In the genomic region with DNA sequence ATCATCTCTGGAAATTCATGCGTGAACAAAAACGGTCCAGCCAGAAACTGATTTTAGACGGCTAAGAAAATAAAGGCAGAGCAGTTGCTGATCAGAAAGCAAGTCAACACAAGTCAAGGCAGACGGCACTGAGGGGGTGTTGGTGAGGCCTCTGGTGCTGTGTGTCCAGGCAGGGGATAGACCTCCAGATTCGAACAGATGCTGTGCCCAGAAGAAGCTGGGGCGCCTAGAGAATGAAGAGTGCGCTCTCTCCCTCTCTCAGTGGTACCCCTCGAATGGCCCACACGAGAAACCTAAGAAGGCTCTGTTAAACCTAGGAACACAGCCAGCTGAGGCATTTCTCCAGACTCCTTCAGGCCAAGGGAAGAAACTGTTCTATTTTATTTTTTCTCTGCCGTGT, we compare ENCODE assay signal across 1 cellular context.
TF ChIP-seq lines count a peak whose summit lies in the region.

No MANE protein-coding gene starts in this region.

TF ChIP-seq in WTC11, 78 proteins besides CTCF, POLR2A, EP300 and RAD21 (continued from another document):
- TF ChIP-seq, protein P1, sequence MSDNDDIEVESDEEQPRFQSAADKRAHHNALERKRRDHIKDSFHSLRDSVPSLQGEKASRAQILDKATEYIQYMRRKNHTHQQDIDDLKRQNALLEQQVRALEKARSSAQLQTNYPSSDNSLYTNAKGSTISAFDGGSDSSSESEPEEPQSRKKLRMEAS (CRISPR knock-in tag; IDR thresholded peaks at IDR 0.05): no peak
- no peak for TF ChIP-seq ZNF416 (CRISPR knock-in tag; IDR thresholded peaks at IDR 0.05)
- TF ChIP-seq, protein P2, sequence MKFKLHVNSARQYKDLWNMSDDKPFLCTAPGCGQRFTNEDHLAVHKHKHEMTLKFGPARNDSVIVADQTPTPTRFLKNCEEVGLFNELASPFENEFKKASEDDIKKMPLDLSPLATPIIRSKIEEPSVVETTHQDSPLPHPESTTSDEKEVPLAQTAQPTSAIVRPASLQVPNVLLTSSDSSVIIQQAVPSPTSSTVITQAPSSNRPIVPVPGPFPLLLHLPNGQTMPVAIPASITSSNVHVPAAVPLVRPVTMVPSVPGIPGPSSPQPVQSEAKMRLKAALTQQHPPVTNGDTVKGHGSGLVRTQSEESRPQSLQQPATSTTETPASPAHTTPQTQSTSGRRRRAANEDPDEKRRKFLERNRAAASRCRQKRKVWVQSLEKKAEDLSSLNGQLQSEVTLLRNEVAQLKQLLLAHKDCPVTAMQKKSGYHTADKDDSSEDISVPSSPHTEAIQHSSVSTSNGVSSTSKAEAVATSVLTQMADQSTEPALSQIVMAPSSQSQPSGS (CRISPR knock-in tag; IDR thresholded peaks at IDR 0.05; ENCODE audit: borderline replicate concordance, low read depth): no peak
- no peak for TF ChIP-seq IRF2 (CRISPR knock-in tag; IDR thresholded peaks at IDR 0.05; ENCODE audit: borderline replicate concordance, low read depth)
- no peak for TF ChIP-seq MYBL2 (CRISPR knock-in tag; IDR thresholded peaks at IDR 0.05)
- TF ChIP-seq ZNF219 (CRISPR knock-in tag; IDR thresholded peaks at IDR 0.05; ENCODE audit: borderline replicate concordance): no peak
